ENCODE assay signal across 1 cellular context in the genomic region with DNA sequence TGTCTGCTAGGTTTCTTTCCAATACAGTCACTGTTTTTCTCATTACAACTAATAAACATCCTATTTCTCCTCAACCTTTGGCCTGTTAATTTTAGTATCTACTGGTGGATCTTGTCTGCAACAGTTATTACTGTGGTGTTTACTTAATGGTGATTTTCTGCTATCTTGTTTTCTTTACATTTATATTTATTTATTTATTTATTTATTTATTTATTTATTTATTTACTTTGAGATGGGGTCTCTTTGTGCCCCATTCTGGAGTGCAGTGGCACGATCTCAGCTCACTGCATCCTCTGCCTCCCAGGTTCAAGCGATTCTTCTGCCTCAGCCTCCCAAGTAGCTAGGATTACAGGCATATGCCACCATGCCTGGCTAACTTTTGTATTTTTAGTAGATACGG.
A peak's percentile ranks its signal among the peaks of the same experiment; 100 is the strongest.
TF ChIP-seq lines count a peak whose summit lies in the region.

No MANE protein-coding gene starts in this region.

TF ChIP-seq in HEK293, 187 proteins besides CTCF, POLR2A, EP300 and RAD21 (continued from another document):
- TF ChIP-seq ZBTB11 (tag by site-specific recombination; conservative IDR thresholded peaks at IDR 0.05; ENCODE audit: low read depth) (peak; percentile 63; the same call in 1 of the 2 replicates), ZNF140 (tag by site-specific recombination; IDR thresholded peaks at IDR 0.05) (peak; percentile 40; the same call in 1 of the 2 replicates), ZNF654 (tag by site-specific recombination; IDR thresholded peaks at IDR 0.05; ENCODE audit: low read depth) (peak; percentile 27), ZNF266 (tag by site-specific recombination; IDR thresholded peaks at IDR 0.05; ENCODE audit: low read depth) (0 out of 2 replicates have a peak, but pooled peaks have one; percentile 31), GLI2 (tag by site-specific recombination; IDR thresholded peaks at IDR 0.05; ENCODE audit: borderline replicate concordance, low read depth) (peak; percentile 27; the same call in 1 of the 2 replicates)
